In genomic region chr19:47109177-47109540, GRCh38 we compare ENCODE assay signal across 1 cellular context.
TF ChIP-seq lines count a peak whose summit lies in the region.

No MANE protein-coding gene starts in this region.

TF ChIP-seq in H1, 55 proteins besides CTCF, POLR2A, EP300 and RAD21:
- TF ChIP-seq ATF2 (IDR thresholded peaks at IDR 0.05; ENCODE audit: low read length): no peak
- TF ChIP-seq TBP (IDR thresholded peaks at IDR 0.05; ENCODE audit: low read depth, low read length): peak; percentile 3; the same call in 1 of the 2 replicates
TF ChIP-seq in H1: peak in this region for 1.
